Comparison of ENCODE assay signal across 9 cellular contexts in genomic region chrX:56802921-56803848, GRCh38.
DNase-seq lines count a peak whose midpoint lies in the region; ATAC-seq, FAIRE-seq and TF ChIP-seq lines count a peak whose summit lies in the region.
"Had no signal": no experiment of that assay in that cellular context is flagged by ENCODE, and none has a peak within 500 bp of the region (broad histone marks: within the 10 kb centered on the region; RNA-seq: fewer than 3 reads in every experiment).

No MANE protein-coding gene starts in this region.

- CTCF ChIA-PET in HepG2 (lab: Yijun Ruan, JAX; ENCODE audit: low intra/inter-chr PET ratio, low total read pairs) = interaction anchor here (1.8 kb wide), 1 partner anchor 175 kb away, joined by 12 read pairs; no protein-coding TSS in a partner anchor

- ATAC-seq in GM18517 (IDR thresholded peaks at IDR 0.05; ENCODE audit: unreplicated experiment) (peak; percentile 37), HepG2 (peak; percentile 95), HG03442 (IDR thresholded peaks at IDR 0.05; ENCODE audit: unreplicated experiment) (no peak)

- H3K4me1 ChIP-seq in HepG2 (ENCODE audit: insufficient read depth, low read length) = no peaks in the 10 kb centered on the region
- no peaks in the 10 kb centered on the region for H3K4me1 ChIP-seq in BE2C

- peak overlapping the region; percentile 73 for H3K4me2 ChIP-seq in HepG2 (ENCODE audit: low read depth, low read length)

- intact Hi-C loops in HepG2 (cut with micrococcal nuclease; ENCODE audit: unreplicated experiment) = loop anchor here (1.0 to 5.0 kb wide), 3 partner anchors 175 to 1224 kb away; no protein-coding TSS in a partner anchor

- H3K4me3 ChIP-seq in NB4 (ENCODE audit: low read depth, low read length) = no peak overlapping the region
- peak overlapping the region; percentile 53 to 70 (median 55); a peak in 5 of 6 replicates for H3K4me3 ChIP-seq in HepG2 (replicated peaks in 1 of 3; ENCODE audit: insufficient read depth in 1 of 3, low read depth in 2 of 3, low read length in 3 of 3)
- no peak overlapping the region for H3K4me3 ChIP-seq in BE2C (ENCODE audit: low read depth, low read length)

- H3K27me3 ChIP-seq in HepG2 (ENCODE audit: control insufficient read depth in 1 of 2, insufficient read depth in 2 of 2, low read length in 2 of 2) (no peaks in the 10 kb centered on the region), BE2C (no peaks in the 10 kb centered on the region)

- H2AFZ ChIP-seq in HepG2 (ENCODE audit: low read length) = peak overlapping the region; percentile 72

- peak; percentile 88 for FAIRE-seq in HepG2 (lab: Jason Lieb, UNC)

- no peak for TF ChIP-seq POLR2A in NB4 (IDR thresholded peaks at IDR 0.05; ENCODE audit: extremely low read depth, insufficient read length)
- TF ChIP-seq POLR2A in HepG2 (IDR thresholded peaks at IDR 0.05; ENCODE audit: insufficient read depth in 1 of 2, low read depth in 2 of 2, low read length in 2 of 2) = no peak

- no peaks in the 10 kb centered on the region for H3K36me3 ChIP-seq in HepG2 (replicated peaks in 1 of 2; ENCODE audit: control insufficient read depth in 1 of 2, insufficient read depth in 2 of 2, low read length in 2 of 2)
- no peaks in the 10 kb centered on the region for H3K36me3 ChIP-seq in BE2C

- WGBS in HepG2 (ENCODE audit: low lambda C conversion rate) = 44% methylated on average over 9 of the region's 27 CpGs

- DNase-seq in NB4 (ENCODE audit: low read depth) = peak; percentile 55
- DNase-seq in activated CD4-positive, alpha-beta T cell treated with anti-CD3 and anti-CD28 coated beads for 4 hours = peak; percentile 48 to 84
- DNase-seq in HepG2 (ENCODE audit: low spot score) = peak; percentile 39
- peak in 2 of 3 donors; percentile 37 to 55 for DNase-seq in stimulated activated CD4-positive, alpha-beta T cell treated with anti-CD3 and anti-CD28 coated beads, TNF-alpha, amount 100 ng/mL, for 1 hour (ENCODE audit: low read depth in 3 of 3, low spot score in 1 of 3)
- DNase-seq in BE2C = no peak

- TF ChIP-seq CTCF in NB4 (IDR thresholded peaks at IDR 0.05; ENCODE audit: low read depth, low read length) (peak; percentile 2), HepG2 (CRISPR knock-in tag; IDR thresholded peaks at IDR 0.05) (peak; percentile 79), BE2C (IDR thresholded peaks at IDR 0.05; ENCODE audit: low read depth, low read length) (no peak)

- TF ChIP-seq RAD21 in HepG2 (CRISPR knock-in tag; IDR thresholded peaks at IDR 0.05) = peak; percentile 46; the same call in 1 of the 2 replicates

- in situ Hi-C loops in HepG2 (cut with HindIII; ENCODE audit: extremely low pct_ligation_motif_present, low pct_unique_long_range_greater_than_20kb) = loop anchor here (25.0 kb wide), 1 partner anchor 184 kb away; the partner anchor contains the start of gene SPIN3

- H3K9me3 ChIP-seq in HepG2 (ENCODE audit: low read length) = no peaks in the 10 kb centered on the region
- H3K9me3 ChIP-seq in BE2C = no peaks in the 10 kb centered on the region

- no peaks in the 10 kb centered on the region for H4K20me1 ChIP-seq in HepG2 (ENCODE audit: insufficient read depth, low read length)

- no peak for TF ChIP-seq EP300 in HepG2 (IDR thresholded peaks at IDR 0.05; ENCODE audit: low read depth in 2 of 2, low read length in 2 of 2)
- TF ChIP-seq EP300 in HepG2 (CRISPR knock-in tag; IDR thresholded peaks at IDR 0.05; ENCODE audit: borderline replicate concordance) = no peak

- H3K9ac ChIP-seq in HepG2 (ENCODE audit: insufficient read depth, low read depth, low read length) = peak overlapping the region; percentile 56

- POLR2A ChIA-PET in HepG2 (lab: Yijun Ruan, JAX) = no interaction called here

- H3K27ac ChIP-seq in cingulate gyrus (ENCODE audit: low read depth, low read length) (peak overlapping the region; percentile 99), HepG2 (ENCODE audit: extremely low read length, insufficient read depth, low read length) (no peak overlapping the region)
- H3K27ac ChIP-seq: epithelial cell of prostate had no signal

- H3K79me2 ChIP-seq in HepG2 (ENCODE audit: insufficient read depth, low read length) = no peaks in the 10 kb centered on the region

- BruUV-seq in HepG2 (replicated peaks; lab: Mats Ljungman, UMichigan) = no TSS peak

TF ChIP-seq in HepG2, 621 proteins besides CTCF, POLR2A, EP300 and RAD21 (continues in another document):
- TF ChIP-seq NFE2 (CRISPR knock-in tag; IDR thresholded peaks at IDR 0.05) (no peak), PTBP1 (IDR thresholded peaks at IDR 0.05; ENCODE audit: low read depth, low read length, poor library complexity, severe bottlenecking) (no peak), NCOA2 (CRISPR knock-in tag; IDR thresholded peaks at IDR 0.05) (no peak), PHF21A (CRISPR knock-in tag; IDR thresholded peaks at IDR 0.05) (no peak), HOXA3 (CRISPR knock-in tag; IDR thresholded peaks at IDR 0.05) (peak; percentile 37), NBN (conservative IDR thresholded peaks at IDR 0.05) (no peak), KDM3A (CRISPR knock-in tag; IDR thresholded peaks at IDR 0.05; ENCODE audit: low read depth) (peak; percentile 91; the same call in 1 of the 2 replicates), ZBTB46 (CRISPR knock-in tag; IDR thresholded peaks at IDR 0.05; ENCODE audit: borderline replicate concordance) (no peak), YY1 (IDR thresholded peaks at IDR 0.05; ENCODE audit: insufficient read depth, insufficient replicate concordance, low read depth, low read length) (peak; percentile 84), ZMYM4 (CRISPR knock-in tag; IDR thresholded peaks at IDR 0.05) (peak; percentile 14; the same call in 1 of the 2 replicates), SMC3 (IDR thresholded peaks at IDR 0.05; ENCODE audit: low read length) (peak; percentile 63), AHDC1 (CRISPR knock-in tag; IDR thresholded peaks at IDR 0.05; ENCODE audit: borderline replicate concordance) (no peak), STAG1 (CRISPR knock-in tag; IDR thresholded peaks at IDR 0.05) (peak; percentile 83)

Comparison
In these comparisons a context has a peak if more than half of its experiments do, and no peak if none do; other contexts are left out.
1. H3K4me3 ChIP-seq: peak in HepG2 (3 of 3); none in NB4 (single experiment) and BE2C (single experiment).